ENCODE assay signal across 1 cellular context in genomic region chr4:33400504-33400903, GRCh38.
TF ChIP-seq lines count a peak whose summit lies in the region.

No MANE protein-coding gene starts in this region.

TF ChIP-seq in H1, 55 proteins besides CTCF, POLR2A, EP300 and RAD21:
- no peak for TF ChIP-seq MAX (IDR thresholded peaks at IDR 0.05)
